Comparison of ENCODE assay signal across 8 cellular contexts in the genomic region with DNA sequence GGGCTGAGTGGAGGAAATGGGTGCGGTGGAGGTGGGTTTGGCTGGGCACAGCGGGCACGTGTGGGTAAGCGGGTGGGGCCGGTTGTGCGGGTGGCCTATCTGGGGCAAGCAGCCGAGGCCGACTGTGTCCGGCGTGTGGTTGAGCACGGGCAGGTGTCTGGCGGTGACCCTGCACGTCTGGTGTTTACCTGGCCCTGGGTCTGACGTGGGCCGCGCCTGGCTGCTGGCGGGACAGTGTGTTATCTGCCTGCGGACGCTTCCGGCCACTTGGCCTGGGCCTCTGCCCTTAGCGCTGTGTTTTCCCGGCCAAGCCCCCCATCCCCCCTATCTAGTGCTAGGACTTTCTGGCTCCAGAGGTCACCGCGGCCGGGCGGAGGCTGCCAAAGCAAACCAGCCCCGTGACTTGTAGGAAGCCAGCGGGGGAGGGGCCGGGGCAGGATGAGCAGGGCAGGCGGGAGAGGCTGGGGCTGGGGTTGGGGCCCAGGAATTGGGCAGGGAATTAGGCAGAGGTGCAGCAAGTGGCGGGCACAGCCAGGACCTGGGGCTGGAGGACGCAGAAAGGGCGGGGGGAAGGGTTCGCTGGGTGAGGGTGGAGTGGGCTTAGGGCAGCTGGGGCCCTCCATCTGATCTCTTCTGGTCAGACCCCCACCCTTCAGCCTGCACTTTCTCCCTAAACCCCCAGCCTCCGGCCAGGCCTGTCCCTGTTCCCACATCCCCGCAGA.
A peak's percentile ranks its signal among the peaks of the same experiment; 100 is the strongest.
DNase-seq lines count a peak whose midpoint lies in the region; ATAC-seq and TF ChIP-seq lines count a peak whose summit lies in the region.

No MANE protein-coding gene starts in this region.

- H3K9me3 ChIP-seq in neuron (ENCODE audit: low read length): no peaks in the 10 kb centered on the region

- no peak overlapping the region for H3K4me3 ChIP-seq in neuron (ENCODE audit: low read length)

- peak overlapping the region; percentile 32 for H2AFZ ChIP-seq in neuron (ENCODE audit: low read depth, low read length)

- H3K36me3 ChIP-seq in neuron (ENCODE audit: insufficient read depth, low read length): no peaks in the 10 kb centered on the region

- H3K27ac ChIP-seq in VCaP: peak overlapping the region; percentile 98

- H3K4me1 ChIP-seq in neuron (ENCODE audit: insufficient read depth, low read length): peaks cover 15% of the 10 kb centered on the region

- ATAC-seq in GM18867 (IDR thresholded peaks at IDR 0.05; ENCODE audit: unreplicated experiment) (no peak), HG02642 (IDR thresholded peaks at IDR 0.05; ENCODE audit: poor library complexity, unreplicated experiment) (no peak)

- TF ChIP-seq CTCF in VCaP (conservative IDR thresholded peaks at IDR 0.05): no peak

- H3K27me3 ChIP-seq in neuron (ENCODE audit: insufficient read depth, low read length): no peaks in the 10 kb centered on the region

- peak; percentile 92 for DNase-seq in CMK (ENCODE audit: low read depth)
- peak; percentile 78 for DNase-seq in globus pallidus (ENCODE audit: low spot score)
- DNase-seq in SKM-1 treated with dmso at 0.1 percent for 144 hours (lab: John Stamatoyannopoulos, UW; ENCODE audit: unreplicated experiment): no peak
- no peak for DNase-seq in NCI-H774 (lab: John Stamatoyannopoulos, UW)

Comparison
In these comparisons a context has a peak if more than half of its experiments do, and no peak if none do; other contexts are left out.
1. DNase-seq: peak in CMK (single experiment) and globus pallidus (single experiment); none in SKM-1 treated with dmso at 0.1 percent for 144 hours (single experiment) and NCI-H774 (single experiment).